In genomic region chr2:197600306-197600705, GRCh38 we compare ENCODE assay signal across 9 cellular contexts.
"Had no signal": no experiment of that assay in that cellular context is flagged by ENCODE, and none has a peak within 500 bp of the region (broad histone marks: within the 10 kb centered on the region; RNA-seq: fewer than 3 reads in every experiment).

No MANE protein-coding gene starts in this region.

- DNase-seq: activated CD4-positive, CD25-positive, alpha-beta regulatory T cell treated with anti-CD3 and anti-CD28 coated beads, Interleukin-2, amount 50 U/mL, for 72 hours; amniotic stem cell; kidney glomerular epithelial cell; left ventricle myocardium superior; occipital lobe; transverse colon had no signal

- H3K27ac ChIP-seq: right atrium auricular region, transverse colon, vagina, VCaP had no signal
